12 cellular contexts compared by ENCODE assay signal in the genomic region with DNA sequence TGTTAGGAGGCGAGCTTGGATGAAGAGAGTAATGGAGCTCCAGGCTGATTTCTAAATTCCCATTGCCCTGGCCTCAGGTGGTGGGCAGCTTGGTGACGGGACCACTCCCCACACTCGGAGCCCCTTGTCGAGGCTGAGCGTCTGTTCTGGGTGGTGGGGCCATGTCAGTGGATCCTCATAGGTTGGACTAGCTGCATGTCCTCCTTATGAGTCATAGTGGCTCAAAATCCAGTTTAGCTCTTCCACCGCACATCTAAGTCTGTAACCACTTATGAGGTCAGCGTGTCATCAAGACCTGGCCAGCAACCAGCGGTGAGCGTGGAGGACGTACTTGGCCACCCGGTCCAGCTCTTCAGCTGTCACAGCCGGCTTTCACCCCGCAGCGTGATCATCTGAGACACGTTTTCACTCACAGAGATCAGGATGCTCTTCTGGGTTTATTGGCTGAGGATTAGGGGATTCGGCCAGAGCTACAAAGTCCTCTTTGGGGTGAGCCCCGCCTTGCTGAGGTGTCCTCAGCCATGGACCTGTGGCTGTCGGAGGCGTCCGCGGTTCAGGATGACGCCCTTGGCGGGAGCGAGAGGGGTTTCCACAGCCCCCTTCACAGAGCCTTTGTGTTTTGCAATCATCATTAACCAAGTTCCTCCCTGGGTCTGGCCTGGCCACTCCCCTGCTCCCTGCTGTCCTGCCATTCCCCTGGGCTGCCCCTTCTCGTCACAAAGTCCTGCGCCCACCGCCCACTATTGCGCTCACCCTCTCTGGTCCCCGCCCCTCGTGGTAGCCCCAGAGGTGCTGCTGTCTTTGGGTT.
DNase-seq lines count a peak whose midpoint lies in the region; TF ChIP-seq lines count a peak whose summit lies in the region.
"Had no signal": no experiment of that assay in that cellular context is flagged by ENCODE, and none has a peak within 500 bp of the region (broad histone marks: within the 10 kb centered on the region; RNA-seq: fewer than 3 reads in every experiment).

No MANE protein-coding gene starts in this region.

- no peak for TF ChIP-seq POLR2A in NB4 (IDR thresholded peaks at IDR 0.05; ENCODE audit: extremely low read depth, insufficient read length)

- no peaks in the 10 kb centered on the region for H3K36me3 Mint-ChIP-seq in nephron (ENCODE audit: low read depth)
- no peaks in the 10 kb centered on the region for H3K36me3 Mint-ChIP-seq in T-helper 2 cell treated with Interferon-gamma antibody and Interleukin-4, amounts not matched to agents 5 μg/mL and 100 μg/mL, for 36 hours (ENCODE audit: low read depth)

- peaks cover 2% of the 10 kb centered on the region for H3K9me3 Mint-ChIP-seq in nephron
- H3K9me3 Mint-ChIP-seq in T-helper 2 cell treated with Interferon-gamma antibody and Interleukin-4, amounts not matched to agents 5 μg/mL and 100 μg/mL, for 36 hours: no peaks in the 10 kb centered on the region

- peak overlapping the region in 2 of 3 experiments; percentile 7 to 37 for H3K4me3 Mint-ChIP-seq in nephron
- no peak overlapping the region for H3K4me3 Mint-ChIP-seq in T-helper 2 cell treated with Interferon-gamma antibody and Interleukin-4, amounts not matched to agents 5 μg/mL and 100 μg/mL, for 36 hours
- H3K4me3 Mint-ChIP-seq: activated CD4-positive, alpha-beta memory T cell treated with anti-CD3 and anti-CD28 coated beads, Interleukin-2, amount 10 ng/mL, durations not matched to agents 7 days and 5 days; H9 had no signal

- peaks cover 8% of the 10 kb centered on the region for H3K27me3 Mint-ChIP-seq in nephron (ENCODE audit: low read depth)
- no peaks in the 10 kb centered on the region for H3K27me3 Mint-ChIP-seq in T-helper 2 cell treated with Interferon-gamma antibody and Interleukin-4, amounts not matched to agents 5 μg/mL and 100 μg/mL, for 36 hours (ENCODE audit: low read depth)
- H3K27me3 Mint-ChIP-seq: activated CD4-positive, alpha-beta memory T cell treated with anti-CD3 and anti-CD28 coated beads, Interleukin-2, amount 10 ng/mL, durations not matched to agents 7 days and 5 days had no signal

- TF ChIP-seq CTCF in AG10803 (conservative IDR thresholded peaks at IDR 0.05; ENCODE audit: low read length) (no peak), NB4 (IDR thresholded peaks at IDR 0.05; ENCODE audit: low read depth, low read length) (no peak), nephron (IDR thresholded peaks at IDR 0.05; ENCODE audit: unreplicated experiment in 3 of 3) (no peak)

- H3K4me3 ChIP-seq in AG10803 (ENCODE audit: low read length) (peak overlapping the region; percentile 43), NB4 (ENCODE audit: low read depth, low read length) (peak overlapping the region; percentile 65)

- H3K4me1 Mint-ChIP-seq in nephron: peaks cover 44% of the 10 kb centered on the region
- H3K4me1 Mint-ChIP-seq in T-helper 2 cell treated with Interferon-gamma antibody and Interleukin-4, amounts not matched to agents 5 μg/mL and 100 μg/mL, for 36 hours (ENCODE audit: low read depth): no peaks in the 10 kb centered on the region
- H3K4me1 Mint-ChIP-seq: activated CD4-positive, alpha-beta memory T cell treated with anti-CD3 and anti-CD28 coated beads, Interleukin-2, amount 10 ng/mL, durations not matched to agents 7 days and 5 days had no signal

- peak overlapping the region; percentile 34 to 62 (median 43) for H3K27ac Mint-ChIP-seq in nephron
- H3K27ac Mint-ChIP-seq in T-helper 2 cell treated with Interferon-gamma antibody and Interleukin-4, amounts not matched to agents 5 μg/mL and 100 μg/mL, for 36 hours: no peak overlapping the region
- H3K27ac Mint-ChIP-seq: activated CD4-positive, alpha-beta memory T cell treated with anti-CD3 and anti-CD28 coated beads, Interleukin-2, amount 10 ng/mL, durations not matched to agents 7 days and 5 days had no signal

- DNase-seq in AG10803 (ENCODE audit: low read depth) (peak; percentile 97), NB4 (ENCODE audit: low read depth) (peak; percentile 84), dedifferentiated amniotic fluid mesenchymal stem cell (ENCODE audit: extremely low spot score) (peak; percentile 90), NCI-H510A treated with DMSO at 0.1 percent for 48 hours (lab: John Stamatoyannopoulos, UW) (no peak), DMS153 (lab: John Stamatoyannopoulos, UW) (no peak), medulla oblongata (ENCODE audit: extremely low spot score) (no peak)
- no peak for DNase-seq in T-helper 2 cell treated with Interferon-gamma antibody and Interleukin-4, amounts not matched to agents 5 μg/mL and 100 μg/mL, for 36 hours (ENCODE audit: low spot score)
- DNase-seq: activated CD4-positive, alpha-beta memory T cell treated with anti-CD3 and anti-CD28 coated beads, Interleukin-2, amount 10 ng/mL, durations not matched to agents 7 days and 5 days; H9; NCI-H187 treated with DMSO at 0.1 percent for 48 hours; stimulated activated CD4-positive, alpha-beta T cell treated with anti-CD3 and anti-CD28 coated beads, Interleukin-4, amount 100 ng/mL, for 1 hour had no signal

Comparison
In these comparisons a context has a peak if more than half of its experiments do, and no peak if none do; other contexts are left out.
1. DNase-seq: peak in AG10803 (single experiment), NB4 (single experiment) and dedifferentiated amniotic fluid mesenchymal stem cell (single experiment); none in NCI-H510A treated with DMSO at 0.1 percent for 48 hours (single experiment), DMS153 (single experiment), medulla oblongata (single experiment) and T-helper 2 cell treated with Interferon-gamma antibody and Interleukin-4, amounts not matched to agents 5 μg/mL and 100 μg/mL, for 36 hours (single experiment).